27 cellular contexts compared by ENCODE assay signal in the genomic region with DNA sequence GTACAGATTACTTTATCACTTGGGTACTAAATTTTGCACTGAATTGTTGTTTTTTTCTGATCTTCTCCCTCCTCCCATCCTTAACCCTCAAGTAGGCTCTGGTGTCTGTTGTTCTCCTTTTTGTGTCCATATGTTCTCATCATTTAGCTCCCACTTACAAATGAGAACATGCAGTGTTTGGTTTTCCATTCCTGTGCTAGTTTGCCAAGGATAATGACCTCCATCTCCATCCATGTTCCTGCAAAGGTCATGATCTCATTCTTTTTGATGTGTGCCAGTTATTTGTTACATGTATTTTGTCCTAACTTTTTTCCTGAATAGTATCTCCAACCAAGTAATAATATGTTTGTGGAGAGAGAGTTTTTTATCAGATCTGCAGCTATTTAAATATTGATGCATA.
"Had no signal": no experiment of that assay in that cellular context is flagged by ENCODE, and none has a peak within 500 bp of the region (broad histone marks: within the 10 kb centered on the region; RNA-seq: fewer than 3 reads in every experiment).

No MANE protein-coding gene starts in this region.

- ATAC-seq: stimulated activated effector memory CD8-positive, alpha-beta T cell treated with anti-CD3 and anti-CD28 coated beads, Interleukin-12 subunit alpha, Interleukin-12 subunit beta, amount 100 ng/mL, for 72 hours; stimulated activated memory B cell treated with anti-CD40 and anti-IgM and Interleukin-4, amounts not matched to agents 10 μg/mL and 1 μg/mL and 100 μg/mL, for 72 hours; stimulated activated naive B cell treated with anti-CD40 and anti-IgM and Interleukin-4, amounts not matched to agents 10 μg/mL and 1 μg/mL and 100 μg/mL, for 72 hours; stimulated activated naive CD8-positive, alpha-beta T cell treated with anti-CD3 and anti-CD28 coated beads, Interleukin-15, amount 100 ng/mL, for 72 hours; stimulated activated naive CD8-positive, alpha-beta T cell treated with anti-CD3 and anti-CD28 coated beads, Interleukin-15, Interleukin-2, amounts not matched to agents 100 U/mL and 50 U/mL, for 24 hours; upper lobe of right lung had no signal

- H3K4me1 ChIP-seq: suprapubic skin, testis, thyroid gland, tibial artery, transverse colon, upper lobe of left lung, upper lobe of right lung, uterus had no signal

- H3K9me3 ChIP-seq: stomach, suprapubic skin, testis, thoracic aorta, thyroid gland, tibial artery, tibial nerve, transverse colon, upper lobe of left lung, upper lobe of right lung, uterus, vagina had no signal

- H3K27ac ChIP-seq: stomach, suprapubic skin, testis, thoracic aorta, thyroid gland, tibial artery, tibial nerve, transverse colon, upper lobe of left lung, upper lobe of right lung, uterus, vagina had no signal

- DNase-seq: stimulated activated CD4-positive, alpha-beta T cell treated with anti-CD3 and anti-CD28 coated beads, Interleukin-2, amount 100 ng/mL, for 48 hours; stimulated activated CD4-positive, alpha-beta T cell treated with anti-CD3 and anti-CD28 coated beads, Interleukin-4, amount 100 ng/mL, for 1 hour; stimulated activated CD4-positive, alpha-beta T cell treated with anti-CD3 and anti-CD28 coated beads, Interleukin-4, amount 100 ng/mL, for 24 hours; stimulated activated CD4-positive, alpha-beta T cell treated with anti-CD3 and anti-CD28 coated beads, Interleukin-4, amount 100 ng/mL, for 4 hours; stimulated activated CD8-positive, alpha-beta memory T cell treated with anti-CD3 and anti-CD28 coated beads, Interleukin-4, amount 100 ng/mL, for 48 hours; stimulated activated naive B cell treated with anti-CD40 and anti-IgM and Interleukin-4, amounts not matched to agents 10 μg/mL and 1 μg/mL and 100 μg/mL, for 72 hours; stimulated activated naive CD4-positive, alpha-beta T cell; stimulated activated naive CD4-positive, alpha-beta T cell treated with Interleukin-2 at 50 U/mL for 16 hours; stimulated activated naive CD8-positive, alpha-beta T cell treated with anti-CD3 and anti-CD28 coated beads, Interleukin-15, amount 100 ng/mL, for 72 hours; stimulated activated naive CD8-positive, alpha-beta T cell treated with anti-CD3 and anti-CD28 coated beads, Interleukin-15, Interleukin-2, amounts not matched to agents 100 U/mL and 50 U/mL, for 24 hours; stomach; substantia nigra; testis; thyroid gland; tibial artery; transverse colon; trophoblast cell; upper lobe of left lung; upper lobe of right lung; uterus had no signal

- H3K27me3 ChIP-seq: stomach, suprapubic skin, testis, thyroid gland, tibial artery, tibial nerve, transverse colon, upper lobe of left lung, upper lobe of right lung, uterus, vagina had no signal

- H3K36me3 ChIP-seq: uterus had no signal

- FAIRE-seq: urothelium cell line had no signal

- H3K4me3 ChIP-seq: stomach, suprapubic skin, testis, thoracic aorta, thyroid gland, tibial artery, tibial nerve, transverse colon, upper lobe of left lung, upper lobe of right lung, uterus, vagina had no signal
